8 cellular contexts compared by ENCODE assay signal in the genomic region with DNA sequence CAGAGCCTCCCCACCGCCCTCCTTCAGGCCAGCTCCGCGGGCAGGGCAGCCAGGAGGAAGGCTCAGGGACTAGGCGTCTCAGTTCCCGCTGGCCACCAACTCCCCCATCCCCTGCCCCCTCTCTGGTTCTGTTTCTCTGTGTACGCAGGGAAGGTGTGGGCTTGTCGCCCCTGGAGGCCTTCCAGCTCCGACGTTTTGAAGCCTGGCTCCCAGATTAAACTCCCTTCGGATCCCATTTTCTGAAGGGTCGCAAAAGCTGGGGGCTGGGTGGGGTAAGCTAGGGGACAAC. TPM values are rescaled to one million over a fixed set of nuclear protein-coding genes. Genes with fewer than 3 reads are reported as not detected.
DNase-seq lines count a peak whose midpoint lies in the region; ATAC-seq lines count a peak whose summit lies in the region.

No MANE protein-coding gene starts in this region.

- H3K9me3 ChIP-seq in skeletal muscle satellite cell (replicated peaks; ENCODE audit: low read length), result no peaks in the 10 kb centered on the region

- peak overlapping the region; percentile 87 for H3K4me3 ChIP-seq in skeletal muscle satellite cell (ENCODE audit: low read length)

- H3K27ac Mint-ChIP-seq in activated CD4-positive, alpha-beta T cell treated with anti-CD3 and anti-CD28 coated beads, Interleukin-2, amount 10 ng/mL, durations not matched to agents 7 days and 5 days, result peak overlapping the region; percentile 85
- peak overlapping the region; percentile 88 for H3K27ac Mint-ChIP-seq in activated T-cell treated with anti-CD3 and anti-CD28 coated beads, Interleukin-2, amount 50 U/mL, for 72 hours

- peak overlapping the region; percentile 94 for H3K9ac ChIP-seq in skeletal muscle satellite cell (ENCODE audit: low read depth, low read length)

- no peaks in the 10 kb centered on the region for H3K9me3 Mint-ChIP-seq in activated CD4-positive, alpha-beta T cell treated with anti-CD3 and anti-CD28 coated beads, Interleukin-2, amount 10 ng/mL, durations not matched to agents 7 days and 5 days
- H3K9me3 Mint-ChIP-seq in activated T-cell treated with anti-CD3 and anti-CD28 coated beads, Interleukin-2, amount 50 U/mL, for 72 hours, result no peaks in the 10 kb centered on the region

- DNase-seq in activated CD4-positive, alpha-beta T cell treated with anti-CD3 and anti-CD28 coated beads, Interleukin-2, amount 10 ng/mL, durations not matched to agents 7 days and 5 days, result no peak
- DNase-seq in activated CD4-positive, alpha-beta T cell treated with anti-CD3 and anti-CD28 coated beads, Interleukin-2, amount 50 U/mL, for 1 hour, result no peak
- DNase-seq in activated T-cell treated with anti-CD3 and anti-CD28 coated beads, Interleukin-2, amount 50 U/mL, for 72 hours, result no peak
- DNase-seq in hepatic stellate cell (ENCODE audit: low spot score) (peak; percentile 34), SW480 (ENCODE audit: low spot score) (no peak)
- DNase-seq in stimulated activated CD4-positive, alpha-beta T cell treated with anti-CD3 and anti-CD28 coated beads, Interleukin-1b, Interleukin-23, amount 100 ng/mL, for 48 hours, result no peak

- POLR2A ChIA-PET in activated CD4-positive, alpha-beta T cell treated with anti-CD3 and anti-CD28 coated beads, Interleukin-2, amount 10 ng/mL, durations not matched to agents 7 days and 5 days (lab: Charles Lee), result no interaction called here

- H3K36me3 ChIP-seq in skeletal muscle satellite cell (ENCODE audit: insufficient read depth, low read length), result peaks cover 4% of the 10 kb centered on the region

- H3K4me3 Mint-ChIP-seq in activated CD4-positive, alpha-beta T cell treated with anti-CD3 and anti-CD28 coated beads, Interleukin-2, amount 10 ng/mL, durations not matched to agents 7 days and 5 days, result peak overlapping the region; percentile 76
- H3K4me3 Mint-ChIP-seq in activated T-cell treated with anti-CD3 and anti-CD28 coated beads, Interleukin-2, amount 50 U/mL, for 72 hours, result peak overlapping the region; percentile 93 to 94

- peak overlapping the region; percentile 95 for H3K4me2 ChIP-seq in skeletal muscle satellite cell (ENCODE audit: low read length)

- CTCF ChIA-PET in activated CD4-positive, alpha-beta T cell treated with anti-CD3 and anti-CD28 coated beads, Interleukin-2, amount 10 ng/mL, durations not matched to agents 7 days and 5 days (lab: Charles Lee), result interaction anchor here (1.2 to 1.6 kb wide), 2 partner anchors 10 to 14 kb away, joined by 3 to 6 read pairs; no protein-coding TSS in a partner anchor

- ATAC-seq in HG03064 (IDR thresholded peaks at IDR 0.05; ENCODE audit: low read depth, unreplicated experiment), result peak; percentile 14
- ATAC-seq in activated T-cell treated with anti-CD3 and anti-CD28 coated beads, Interleukin-2, amount 50 U/mL, for 72 hours (replicated peaks in 1 of 2), result peak; percentile 20 to 34

- no peaks in the 10 kb centered on the region for H3K27me3 ChIP-seq in skeletal muscle satellite cell (ENCODE audit: control insufficient read depth, insufficient read depth, low read length)

- H3K4me1 ChIP-seq in skeletal muscle satellite cell (ENCODE audit: control insufficient read depth, insufficient read depth, low read length), result peaks cover 18% of the 10 kb centered on the region

- H3K27me3 Mint-ChIP-seq in activated CD4-positive, alpha-beta T cell treated with anti-CD3 and anti-CD28 coated beads, Interleukin-2, amount 10 ng/mL, durations not matched to agents 7 days and 5 days, result no peaks in the 10 kb centered on the region
- no peaks in the 10 kb centered on the region for H3K27me3 Mint-ChIP-seq in activated T-cell treated with anti-CD3 and anti-CD28 coated beads, Interleukin-2, amount 50 U/mL, for 72 hours (ENCODE audit: low read depth)

- peaks cover 6% of the 10 kb centered on the region for H3K36me3 Mint-ChIP-seq in activated CD4-positive, alpha-beta T cell treated with anti-CD3 and anti-CD28 coated beads, Interleukin-2, amount 10 ng/mL, durations not matched to agents 7 days and 5 days (ENCODE audit: low read depth)
- no peaks in the 10 kb centered on the region for H3K36me3 Mint-ChIP-seq in activated T-cell treated with anti-CD3 and anti-CD28 coated beads, Interleukin-2, amount 50 U/mL, for 72 hours (ENCODE audit: insufficient read depth in 2 of 2)

- H3K4me1 Mint-ChIP-seq in activated CD4-positive, alpha-beta T cell treated with anti-CD3 and anti-CD28 coated beads, Interleukin-2, amount 10 ng/mL, durations not matched to agents 7 days and 5 days, result peaks cover 36% of the 10 kb centered on the region
- H3K4me1 Mint-ChIP-seq in activated T-cell treated with anti-CD3 and anti-CD28 coated beads, Interleukin-2, amount 50 U/mL, for 72 hours (ENCODE audit: low read depth), result peaks cover 46% of the 10 kb centered on the region

RNA-seq across cellular contexts. Expression of a gene that starts 0.3 kb away (rescaled TPM):
- total RNA-seq in activated CD4-positive, alpha-beta T cell treated with anti-CD3 and anti-CD28 coated beads, Interleukin-2, amount 10 ng/mL, durations not matched to agents 7 days and 5 days, result 10 to 100 TPM; 46.9 to 48.1 TPM
- 10 to 100 TPM; 56.1 to 68.0 TPM for total RNA-seq in activated T-cell treated with anti-CD3 and anti-CD28 coated beads, Interleukin-2, amount 50 U/mL, for 72 hours
- 81.4 and 100 TPM in 2 replicates for total RNA-seq in skeletal muscle satellite cell (2012; rRNA removed)

RNA-seq across cellular contexts. Expression of a gene that starts 13.7 kb away (rescaled TPM):
- total RNA-seq in activated CD4-positive, alpha-beta T cell treated with anti-CD3 and anti-CD28 coated beads, Interleukin-2, amount 10 ng/mL, durations not matched to agents 7 days and 5 days, result 100 to 1,000 TPM; 212 to 221 TPM
- 100 to 1,000 TPM; 133 to 157 TPM for total RNA-seq in activated T-cell treated with anti-CD3 and anti-CD28 coated beads, Interleukin-2, amount 50 U/mL, for 72 hours
- total RNA-seq in skeletal muscle satellite cell (2012; rRNA removed), result 161 and 166 TPM in 2 replicates
